ENCODE assay signal across 8 cellular contexts in genomic region chr17:41965694-41966375, GRCh38. TPM values are rescaled to one million over a fixed set of nuclear protein-coding genes. Genes with fewer than 3 reads are reported as not detected.
DNase-seq lines count a peak whose midpoint lies in the region; ATAC-seq and TF ChIP-seq lines count a peak whose summit lies in the region.

No MANE protein-coding gene starts in this region.

- peak overlapping the region; percentile 92 for H3K9ac ChIP-seq in DND-41 (ENCODE audit: low read depth, low read length)

- H3K4me2 ChIP-seq in DND-41 (ENCODE audit: insufficient read depth, low read length) = peak overlapping the region; percentile 95

- H3K79me2 ChIP-seq in DND-41 (ENCODE audit: insufficient read depth, low read length) = peaks cover 43% of the 10 kb centered on the region

- H3K4me3 ChIP-seq in DND-41 (ENCODE audit: low read depth in 1 of 2, low read length in 2 of 2) (peak overlapping the region; percentile 76 to 77; a peak in 3 of 4 replicates), fibroblast of villous mesenchyme (ENCODE audit: low read depth, low read length) (peak overlapping the region; percentile 58), tibial artery (peak overlapping the region; percentile 70 to 90)

- ATAC-seq in DND-41 (ENCODE audit: insufficient read depth, low read depth) = no peak
- peak; percentile 59 for ATAC-seq in omental fat pad (ENCODE audit: low FRiP score)

- intact Hi-C loops in tibial artery (cut with DNase I; ENCODE audit: low total_unique reads) = loop anchor here (10.0 kb wide), 1 partner anchor 149 kb away; the partner anchor contains the start of gene DHX58

- peak overlapping the region; percentile 78 for H3K27ac ChIP-seq in DND-41 (ENCODE audit: low read length)
- H3K27ac ChIP-seq in tibial artery = peak overlapping the region; percentile 87 to 93

- no peaks in the 10 kb centered on the region for H3K9me3 ChIP-seq in DND-41 (ENCODE audit: insufficient read depth, low read length, severe bottlenecking)
- H3K9me3 ChIP-seq in tibial artery = no peaks in the 10 kb centered on the region

- peaks cover 48% of the 10 kb centered on the region for H3K4me1 ChIP-seq in DND-41 (ENCODE audit: insufficient read depth, low read length)
- H3K4me1 ChIP-seq in tibial artery = peaks cover 0 to 45% (median 26%) of the 10 kb centered on the region in 4 donors

- H3K36me3 ChIP-seq in DND-41 (ENCODE audit: insufficient read depth, low read length) = peaks cover 26% of the 10 kb centered on the region
- peaks cover 0 to 26% (median 3%) of the 10 kb centered on the region in 3 donors for H3K36me3 ChIP-seq in tibial artery

- peaks cover 21% of the 10 kb centered on the region for H4K20me1 ChIP-seq in DND-41 (ENCODE audit: insufficient read depth, low read length)

- peak; percentile 30 for DNase-seq in DND-41
- peak; percentile 46 for DNase-seq in HT1080 (ENCODE audit: low read depth)
- peak; percentile 44 for DNase-seq in OCI-M1 (lab: John Stamatoyannopoulos, UW)
- peak; percentile 39 to 41 for DNase-seq in activated T-helper 1 cell treated with anti-CD3 and anti-CD28 coated beads, Interleukin-2, amount 50 U/mL, for 16 hours (ENCODE audit: low read depth in 1 of 2, low spot score in 1 of 2)
- DNase-seq in fibroblast of villous mesenchyme (ENCODE audit: low read depth) = peak; percentile 33
- DNase-seq in omental fat pad (ENCODE audit: low spot score) = no peak
- peak; percentile 51 to 79 for DNase-seq in tibial artery
- DNase-seq in foreskin melanocyte = no peak

- no peaks in the 10 kb centered on the region for H3K27me3 ChIP-seq in DND-41 (ENCODE audit: insufficient read depth, low read length, poor library complexity)
- H3K27me3 ChIP-seq in tibial artery = no peaks in the 10 kb centered on the region

- H2AFZ ChIP-seq in DND-41 (ENCODE audit: low read depth, low read length) = peak overlapping the region; percentile 83

- no peak for TF ChIP-seq CTCF in DND-41 (IDR thresholded peaks at IDR 0.05; ENCODE audit: borderline replicate concordance, extremely low read depth, low read length, poor library complexity, severe bottlenecking)
- no peak for TF ChIP-seq CTCF in fibroblast of villous mesenchyme (IDR thresholded peaks at IDR 0.05; ENCODE audit: insufficient read depth, low read depth, low read length)
- TF ChIP-seq CTCF in omental fat pad (IDR thresholded peaks at IDR 0.05) = no peak
- TF ChIP-seq CTCF in tibial artery (IDR thresholded peaks at IDR 0.05) = no peak

RNA-seq across cellular contexts. Expression of gene CNP, which starts 0.8 kb away (rescaled TPM):
- total RNA-seq in HT1080 (2014; rRNA removed; shearing (Covaris generic)) = 41.7 and 66.7 TPM in 2 replicates
- 45.1 and 49.7 TPM in 2 replicates for polyA plus RNA-seq in HT1080 (2015; cell fraction: cytosol; rRNA removed)
- polyA plus RNA-seq in HT1080 (2015; cell fraction: nucleus; rRNA removed) = 40.0 and 41.4 TPM in 2 replicates
- total RNA-seq in fibroblast of villous mesenchyme (94.6 and 98.6 TPM in 2 replicates), omental fat pad (10 to 100 TPM; 42.2 to 62.9 (median 49.8) TPM)

RNA-seq across cellular contexts. Expression of gene ODAD4, which starts 35.4 kb away (rescaled TPM):
- 0.10 TPM in 1 of 2 replicates, not detected in the other for total RNA-seq in HT1080 (2014; rRNA removed; shearing (Covaris generic))
- 0.21 and 0.98 TPM in 2 replicates for polyA plus RNA-seq in HT1080 (2015; cell fraction: cytosol; rRNA removed)
- polyA plus RNA-seq in HT1080 (2015; cell fraction: nucleus; rRNA removed) = 0.74 and 2.6 TPM in 2 replicates
- total RNA-seq in fibroblast of villous mesenchyme = 0.43 and 0.64 TPM in 2 replicates
- total RNA-seq in omental fat pad = under 1 TPM; 0.19 to 0.96 (median 0.49) TPM

RNA-seq across cellular contexts. Expression of gene ACLY, which starts 47.1 kb away (rescaled TPM):
- 205 and 226 TPM in 2 replicates for total RNA-seq in HT1080 (2014; rRNA removed; shearing (Covaris generic))
- polyA plus RNA-seq in HT1080 (2015; cell fraction: cytosol; rRNA removed) = 122 and 143 TPM in 2 replicates
- 317 and 321 TPM in 2 replicates for polyA plus RNA-seq in HT1080 (2015; cell fraction: nucleus; rRNA removed)
- total RNA-seq in fibroblast of villous mesenchyme = 400 and 446 TPM in 2 replicates
- 100 to 1,000 TPM in 3 of 4 donors, 10 to 100 TPM in 1; 91.6 to 133 (median 111) TPM for total RNA-seq in omental fat pad

RNA-seq across cellular contexts. Expression of gene DNAJC7, which starts 51.4 kb away (rescaled TPM):
- total RNA-seq in HT1080 (2014; rRNA removed; shearing (Covaris generic)) = 133 and 150 TPM in 2 replicates
- polyA plus RNA-seq in HT1080 (2015; cell fraction: cytosol; rRNA removed) = 106 and 121 TPM in 2 replicates
- 132 and 134 TPM in 2 replicates for polyA plus RNA-seq in HT1080 (2015; cell fraction: nucleus; rRNA removed)
- total RNA-seq in fibroblast of villous mesenchyme (63.8 and 80.7 TPM in 2 replicates), omental fat pad (10 to 100 TPM; 46.5 to 72.5 (median 70.7) TPM)

RNA-seq across cellular contexts. Expression of gene NKIRAS2, which starts 54.1 kb away (rescaled TPM):
- total RNA-seq in HT1080 (2014; rRNA removed; shearing (Covaris generic)) = 47.5 and 53.2 TPM in 2 replicates
- polyA plus RNA-seq in HT1080 (2015; cell fraction: cytosol; rRNA removed) = 69.0 and 70.9 TPM in 2 replicates
- polyA plus RNA-seq in HT1080 (2015; cell fraction: nucleus; rRNA removed) = 36.0 and 42.7 TPM in 2 replicates
- total RNA-seq in fibroblast of villous mesenchyme = 34.5 and 35.8 TPM in 2 replicates
- 10 to 100 TPM; 27.8 to 39.3 (median 30.4) TPM for total RNA-seq in omental fat pad

Comparison
In these comparisons a context has a peak if more than half of its experiments do, and no peak if none do; other contexts are left out.
1. DNase-seq: peak in DND-41 (single experiment), HT1080 (single experiment), OCI-M1 (single experiment), activated T-helper 1 cell treated with anti-CD3 and anti-CD28 coated beads, Interleukin-2, amount 50 U/mL, for 16 hours (2 of 2), fibroblast of villous mesenchyme (single experiment) and tibial artery (2 of 2); none in omental fat pad (single experiment) and foreskin melanocyte (single experiment).
2. Peak in every context shown above with its lines, with median percentiles within 50 percentile points of each other: H3K4me3 ChIP-seq.